Comparison of ENCODE assay signal across 8 cellular contexts in the genomic region with DNA sequence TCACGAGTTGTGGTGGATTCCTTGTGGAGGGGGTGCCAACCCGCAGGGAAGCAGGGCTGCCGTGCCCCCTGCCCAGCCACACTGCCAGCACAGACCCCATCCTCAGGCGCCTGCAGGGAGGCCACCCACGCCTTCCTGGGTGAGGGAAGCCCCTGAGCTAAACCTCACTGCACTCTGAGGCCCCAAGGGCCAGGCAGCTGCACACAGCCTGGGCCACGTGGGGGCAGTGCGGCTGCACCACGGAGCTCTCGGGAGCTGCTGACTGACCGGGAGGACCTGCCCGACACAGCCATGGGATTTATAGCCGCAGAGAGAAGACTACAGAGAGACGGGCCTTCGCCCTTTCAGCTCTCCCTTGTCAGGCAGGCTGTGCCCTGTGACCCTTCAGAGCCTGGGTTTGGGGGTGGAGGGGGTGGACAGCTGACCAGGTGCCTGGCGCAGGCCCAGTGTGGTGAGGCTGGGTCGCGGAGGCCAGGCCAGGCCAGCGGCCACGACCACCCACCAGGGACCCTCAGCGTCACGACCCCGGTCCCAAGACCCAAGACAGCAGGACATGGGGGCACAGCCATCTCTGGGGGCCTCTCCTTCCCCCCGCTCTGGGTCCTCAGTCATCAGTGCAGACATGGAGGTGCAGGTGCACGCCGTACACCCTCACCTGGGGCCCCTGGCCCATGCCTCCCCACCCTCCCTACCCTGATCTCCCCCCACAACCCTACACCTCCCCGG. TPM values are rescaled to one million over a fixed set of nuclear protein-coding genes. Genes with fewer than 3 reads are reported as not detected.
A peak's percentile ranks its signal among the peaks of the same experiment; 100 is the strongest.
DNase-seq lines count a peak whose midpoint lies in the region; ATAC-seq and TF ChIP-seq lines count a peak whose summit lies in the region.

No MANE protein-coding gene starts in this region.

- dilution Hi-C loops in mammary epithelial cell (cut with HindIII; ENCODE audit: low sequenced_read_pairs), result no loop called here

- 67% methylated on average over 13 of the region's 26 CpGs for WGBS in mammary epithelial cell (ENCODE audit: low coverage, missing lambda C conversion rate)
- WGBS in lung, 2 donors, result 65 to 75% methylated on average over 23 to 26 of the region's 26 CpGs

- H3K9me3 Mint-ChIP-seq in type B pancreatic cell, result no peaks in the 10 kb centered on the region

- H3K4me3 ChIP-seq in mammary epithelial cell (replicated peaks in 1 of 3; ENCODE audit: insufficient read depth in 1 of 3, low read depth in 2 of 3, low read length in 3 of 3) (no peak overlapping the region), lung (no peak overlapping the region)

- no peaks in the 10 kb centered on the region for H3K4me1 Mint-ChIP-seq in type B pancreatic cell (ENCODE audit: unreplicated experiment)

- peaks cover 15% of the 10 kb centered on the region for H3K4me1 ChIP-seq in mammary epithelial cell (ENCODE audit: insufficient read depth, low read length)
- peaks cover 0 to 13% of the 10 kb centered on the region in 2 donors for H3K4me1 ChIP-seq in lung (ENCODE audit: control insufficient read depth in 2 of 2, insufficient read depth in 2 of 2, low read length in 2 of 2)

- H3K4me2 ChIP-seq in mammary epithelial cell (ENCODE audit: insufficient read depth, low read depth, low read length), result no peak overlapping the region

- no peak overlapping the region for H2AFZ ChIP-seq in mammary epithelial cell (ENCODE audit: low read depth, low read length)

- H3K27ac ChIP-seq in mammary epithelial cell (ENCODE audit: insufficient read depth, low read depth, low read length), result no peak overlapping the region
- no peak overlapping the region for H3K27ac ChIP-seq in lung (ENCODE audit: low read depth in 1 of 2, low read length in 1 of 2)

- H3K36me3 Mint-ChIP-seq in type B pancreatic cell, result peaks cover 4% of the 10 kb centered on the region

- in situ Hi-C loops in mammary epithelial cell (cut with MboI; ENCODE audit: low sequenced_read_pairs in 2 of 2), result no loop called here

- H3K4me3 Mint-ChIP-seq in type B pancreatic cell, result no peak overlapping the region

- H3K9ac ChIP-seq in mammary epithelial cell (ENCODE audit: insufficient read depth, low read length), result no peak overlapping the region

- CTCF ChIA-PET in mammary epithelial cell (lab: Charles Lee; ENCODE audit: low non-redundant PET), result interaction anchor here (1.0 kb wide), 1 partner anchor 109 kb away, joined by 3 read pairs; no protein-coding TSS in a partner anchor

- no peaks in the 10 kb centered on the region for H3K79me2 ChIP-seq in mammary epithelial cell (ENCODE audit: insufficient read depth, low read length)

- no TSS peak for BruUV-seq in mammary epithelial cell (replicated peaks; lab: Mats Ljungman, UMichigan)

- ATAC-seq in GM21529 (IDR thresholded peaks at IDR 0.05; ENCODE audit: unreplicated experiment), result peak; percentile 71
- ATAC-seq in lung (ENCODE audit: insufficient read depth, low FRiP score), result no peak

- H3K27me3 ChIP-seq in mammary epithelial cell (ENCODE audit: insufficient read depth, low read length), result peaks cover 10% of the 10 kb centered on the region
- peaks cover 5% of the 10 kb centered on the region for H3K27me3 ChIP-seq in lung (ENCODE audit: control insufficient read depth, insufficient read depth)

- peaks cover 9% of the 10 kb centered on the region for H3K36me3 ChIP-seq in mammary epithelial cell (ENCODE audit: insufficient read depth, low read length)
- peaks cover 3 to 21% of the 10 kb centered on the region in 2 donors for H3K36me3 ChIP-seq in lung (ENCODE audit: control insufficient read depth in 2 of 2, insufficient read depth in 2 of 2, low read length in 2 of 2)

- peaks cover 22% of the 10 kb centered on the region for H3K27me3 Mint-ChIP-seq in type B pancreatic cell

- no peaks in the 10 kb centered on the region for H3K9me3 ChIP-seq in mammary epithelial cell (replicated peaks; ENCODE audit: insufficient read depth, low read length)
- H3K9me3 ChIP-seq in lung (ENCODE audit: control insufficient read depth in 2 of 2, insufficient read depth in 1 of 2, low read length in 1 of 2), result peaks cover 0 to 2% of the 10 kb centered on the region in 2 donors

- TF ChIP-seq CTCF in mammary epithelial cell (conservative IDR thresholded peaks at IDR 0.05 in 1 of 2, IDR thresholded peaks at IDR 0.05 in 1 of 2; ENCODE audit: extremely low read depth in 1 of 2, insufficient read depth in 1 of 2, low read depth in 1 of 2, low read length in 2 of 2), result peak; percentile 30 to 51
- TF ChIP-seq CTCF in lung (IDR thresholded peaks at IDR 0.05; ENCODE audit: control extremely low read depth, extremely low read depth), result peak; percentile 33
- peak; percentile 82 for TF ChIP-seq CTCF in type B pancreatic cell (conservative IDR thresholded peaks at IDR 0.05)

- peaks cover 2% of the 10 kb centered on the region for H4K20me1 ChIP-seq in mammary epithelial cell (ENCODE audit: insufficient read depth, low read length)

- DNase-seq in SIG-M5 treated with dmso at 0.1 percent for 504 hours (lab: John Stamatoyannopoulos, UW; ENCODE audit: unreplicated experiment) (peak; percentile 26), SIG-M5 (lab: John Stamatoyannopoulos, UW) (no peak), HT-29 (ENCODE audit: low spot score) (peak; percentile 85), SHP77 treated with DMSO at 0.1 percent for 48 hours (lab: John Stamatoyannopoulos, UW) (peak; percentile 57), mammary epithelial cell (peak; percentile 30), lung (ENCODE audit: low spot score) (no peak), type B pancreatic cell (ENCODE audit: extremely low spot score, unreplicated experiment) (no peak)

- intact Hi-C loops in mammary epithelial cell (cut with micrococcal nuclease), result loop anchor here (2.0 to 5.0 kb wide), 2 partner anchors 120 to 465 kb away; a partner anchor contains a TSS

- no peak overlapping the region for H3K27ac Mint-ChIP-seq in type B pancreatic cell

RNA-seq across cellular contexts. Expression of a gene that starts 4.3 kb away (rescaled TPM):
- total RNA-seq in HT-29 (2014; rRNA removed; shearing (Covaris generic)), result 3.0 and 5.4 TPM in 2 replicates
- total RNA-seq in mammary epithelial cell, result 1 to 10 TPM; 1.7 to 2.9 TPM
- polyA plus RNA-seq in mammary epithelial cell, result 0.25 TPM
- 1.0 TPM for polyA minus RNA-seq in mammary epithelial cell
- total RNA-seq in lung, result 1 to 10 TPM; 1.7 to 8.8 TPM
- polyA plus RNA-seq in lung, result 1 to 10 TPM in 1 of 2 donors, under 1 TPM in 1; 0.63 to 4.0 TPM
- 7.9 and 13.4 TPM in 2 replicates for total RNA-seq in type B pancreatic cell (ENCODE audit: low replicate concordance)

RNA-seq across cellular contexts. Expression of a gene that starts 45.8 kb away (rescaled TPM):
- 506 and 531 TPM in 2 replicates for total RNA-seq in HT-29 (2014; rRNA removed; shearing (Covaris generic))
- total RNA-seq in mammary epithelial cell (100 to 1,000 TPM in 1 of 2 donors, 10 to 100 TPM in 1; 77.7 to 167 TPM), lung (10 to 100 TPM; 89.5 to 92.7 TPM), type B pancreatic cell (ENCODE audit: low replicate concordance) (90.8 and 107 TPM in 2 replicates)
- polyA plus RNA-seq in mammary epithelial cell (252 TPM), lung (100 to 1,000 TPM in 1 of 2 donors, 10 to 100 TPM in 1; 88.0 to 149 TPM)
- polyA minus RNA-seq in mammary epithelial cell, result 101 TPM

Comparison
In these comparisons a context has a peak if more than half of its experiments do, and no peak if none do; other contexts are left out.
1. DNase-seq: peak in SIG-M5 treated with dmso at 0.1 percent for 504 hours (single experiment), HT-29 (single experiment), SHP77 treated with DMSO at 0.1 percent for 48 hours (single experiment) and mammary epithelial cell (single experiment); none in SIG-M5 (single experiment), lung (single experiment) and type B pancreatic cell (single experiment).
2. Peak in every context shown above with its lines, with median percentiles within 50 percentile points of each other: CTCF ChIP-seq.